1 cellular context compared by ENCODE assay signal in genomic region chr16:66511615-66512500, GRCh38.
TF ChIP-seq lines count a peak whose summit lies in the region.

No MANE protein-coding gene starts in this region.

TF ChIP-seq in K562, 482 proteins besides CTCF, POLR2A, EP300 and RAD21 (continued from another document and continues in another):
- no peak for TF ChIP-seq MBD1 (CRISPR knock-in tag; IDR thresholded peaks at IDR 0.05)
- TF ChIP-seq ZNF75A (CRISPR knock-in tag; IDR thresholded peaks at IDR 0.05) = no peak
- TF ChIP-seq ELF2 (CRISPR knock-in tag; IDR thresholded peaks at IDR 0.05) = no peak
- no peak for TF ChIP-seq MXD1 (CRISPR knock-in tag; IDR thresholded peaks at IDR 0.05; ENCODE audit: borderline replicate concordance, poor library complexity, severe bottlenecking)
- TF ChIP-seq TAL1 (IDR thresholded peaks at IDR 0.05) = peak; percentile 48; the same call in 1 of the 2 replicates
- no peak for TF ChIP-seq SAP30 (IDR thresholded peaks at IDR 0.05; ENCODE audit: borderline replicate concordance, insufficient read depth, low read depth, low read length, poor library complexity, severe bottlenecking)
- no peak for TF ChIP-seq CEBPZ (IDR thresholded peaks at IDR 0.05; ENCODE audit: borderline replicate concordance, low read depth, low read length)
- TF ChIP-seq ZNF584 (CRISPR knock-in tag; IDR thresholded peaks at IDR 0.05; ENCODE audit: low read depth) = no peak
- TF ChIP-seq ZBTB12 (CRISPR knock-in tag; IDR thresholded peaks at IDR 0.05) = no peak
- TF ChIP-seq CBFA2T2 (conservative IDR thresholded peaks at IDR 0.05) = peak; percentile 78
- TF ChIP-seq FOXP1 (CRISPR knock-in tag; IDR thresholded peaks at IDR 0.05) = no peak
- TF ChIP-seq PHF20 (IDR thresholded peaks at IDR 0.05; ENCODE audit: partially characterized antibody) = no peak
- no peak for TF ChIP-seq HES1 (IDR thresholded peaks at IDR 0.05; ENCODE audit: low read depth)
- no peak for TF ChIP-seq CSDE1 (IDR thresholded peaks at IDR 0.05)
- no peak for TF ChIP-seq ZC3H8 (IDR thresholded peaks at IDR 0.05)
- no peak for TF ChIP-seq SMARCA4 (IDR thresholded peaks at IDR 0.05)
- no peak for TF ChIP-seq AFF1 (IDR thresholded peaks at IDR 0.05; ENCODE audit: low read depth in 1 of 2, partially characterized antibody in 2 of 2)
- no peak for TF ChIP-seq EZH2 (IDR thresholded peaks at IDR 0.05; ENCODE audit: borderline replicate concordance, low read depth, low read length)
- no peak for TF ChIP-seq TCF7L2 (IDR thresholded peaks at IDR 0.05; ENCODE audit: low read depth, low read length)
- no peak for TF ChIP-seq E4F1 (CRISPR knock-in tag; IDR thresholded peaks at IDR 0.05; ENCODE audit: borderline replicate concordance)
- peak; percentile 42; the same call in 1 of the 2 replicates for TF ChIP-seq NCOR1 (IDR thresholded peaks at IDR 0.05)
- no peak for TF ChIP-seq SP1 (CRISPR knock-in tag; IDR thresholded peaks at IDR 0.05)
- no peak for TF ChIP-seq SMARCA5 (IDR thresholded peaks at IDR 0.05)
- no peak for TF ChIP-seq KLF1 (tag; IDR thresholded peaks at IDR 0.05)
- TF ChIP-seq ZNF408 (CRISPR knock-in tag; IDR thresholded peaks at IDR 0.05; ENCODE audit: low read depth) = no peak
- TF ChIP-seq TEAD4 (IDR thresholded peaks at IDR 0.05; ENCODE audit: low read length) = peak; percentile 41; the same call in 1 of the 2 replicates
- no peak for TF ChIP-seq TEAD4 (CRISPR knock-in tag; IDR thresholded peaks at IDR 0.05; ENCODE audit: borderline replicate concordance)
- TF ChIP-seq ZFP91 (CRISPR knock-in tag; IDR thresholded peaks at IDR 0.05) = no peak
- no peak for TF ChIP-seq ZNF134 (CRISPR knock-in tag; conservative IDR thresholded peaks at IDR 0.05)
- TF ChIP-seq ZNF76 (CRISPR knock-in tag; IDR thresholded peaks at IDR 0.05; ENCODE audit: borderline replicate concordance) = no peak
- peak; percentile 19; the same call in 1 of the 2 replicates for TF ChIP-seq STAT5A (IDR thresholded peaks at IDR 0.05; ENCODE audit: borderline replicate concordance, low read length)
- TF ChIP-seq DPF2 (IDR thresholded peaks at IDR 0.05) = 0 out of 2 replicates have a peak, but pooled peaks have one; percentile 14
- no peak for TF ChIP-seq NR4A1 (CRISPR knock-in tag; IDR thresholded peaks at IDR 0.05)
- TF ChIP-seq NR4A1 (tag; IDR thresholded peaks at IDR 0.05) = no peak
- TF ChIP-seq ZNF644 (tag; IDR thresholded peaks at IDR 0.05; ENCODE audit: low read depth) = no peak
- no peak for TF ChIP-seq POLR2B (IDR thresholded peaks at IDR 0.05; ENCODE audit: low read depth, partially characterized antibody)
- TF ChIP-seq KLF16 (IDR thresholded peaks at IDR 0.05) = 0 out of 2 replicates have a peak, but pooled peaks have one; percentile 42
- no peak for TF ChIP-seq MCM7 (IDR thresholded peaks at IDR 0.05)
- no peak for TF ChIP-seq FIP1L1 (IDR thresholded peaks at IDR 0.05; ENCODE audit: low read depth, low read length, poor library complexity, severe bottlenecking)
- TF ChIP-seq ZNF239 (CRISPR knock-in tag; IDR thresholded peaks at IDR 0.05) = no peak
- TF ChIP-seq ZNF347 (CRISPR knock-in tag; IDR thresholded peaks at IDR 0.05; ENCODE audit: low read depth) = no peak
- TF ChIP-seq GATA2 (CRISPR knock-in tag; IDR thresholded peaks at IDR 0.05) = peak; percentile 38; the same call in 1 of the 2 replicates
- TF ChIP-seq ZZZ3 (IDR thresholded peaks at IDR 0.05) = no peak
- TF ChIP-seq E2F5 (CRISPR knock-in tag; IDR thresholded peaks at IDR 0.05) = no peak
- no peak for TF ChIP-seq NELFE (IDR thresholded peaks at IDR 0.05; ENCODE audit: insufficient read depth, insufficient read length)
- TF ChIP-seq HBP1 (CRISPR knock-in tag; IDR thresholded peaks at IDR 0.05) = no peak
- TF ChIP-seq HDAC3 (IDR thresholded peaks at IDR 0.05; ENCODE audit: borderline replicate concordance, partially characterized antibody) = no peak
- TF ChIP-seq KDM2B (CRISPR knock-in tag; IDR thresholded peaks at IDR 0.05) = no peak
- no peak for TF ChIP-seq FOXA1 (IDR thresholded peaks at IDR 0.05; ENCODE audit: borderline replicate concordance)
- TF ChIP-seq MAX (CRISPR knock-in tag; IDR thresholded peaks at IDR 0.05) = peak; percentile 57; the same call in 1 of the 2 replicates
- no peak for TF ChIP-seq NFYB (IDR thresholded peaks at IDR 0.05; ENCODE audit: extremely low read depth, insufficient read length)
